7 cellular contexts compared by ENCODE assay signal in the genomic region with DNA sequence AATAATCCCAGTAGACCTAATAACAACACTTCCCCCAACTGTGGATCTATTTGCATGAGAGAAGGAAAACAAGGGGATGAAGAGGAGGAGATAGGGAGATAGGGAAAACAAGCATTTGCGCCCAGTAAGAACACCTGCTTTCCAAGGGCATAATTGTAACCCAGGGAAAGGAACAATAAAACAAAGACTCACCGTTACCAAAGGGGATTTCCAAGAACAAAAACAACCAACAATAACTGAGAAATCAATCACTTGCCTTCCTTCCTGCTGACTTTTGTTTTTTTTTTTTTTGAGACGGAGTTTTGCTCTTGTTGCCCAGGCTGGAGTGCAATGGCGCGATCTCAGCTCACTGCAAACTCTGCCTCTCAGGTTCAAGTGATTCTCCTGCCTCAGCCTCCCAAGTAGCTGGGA. TPM values are rescaled to one million over a fixed set of nuclear protein-coding genes. Genes with fewer than 3 reads are reported as not detected.
DNase-seq lines count a peak whose midpoint lies in the region; ATAC-seq, FAIRE-seq and TF ChIP-seq lines count a peak whose summit lies in the region.
"Not testable (repeated sequence)": the region's sequence is repeated elsewhere in the genome, so short reads cannot be mapped to it uniquely, and the experiment has no call there.

No MANE protein-coding gene starts in this region.

- H3K14ac ChIP-seq in neuronal stem cell (ENCODE audit: low read length), result not testable (repeated sequence)

- peaks cover 31% of the 10 kb centered on the region for H3K4me1 ChIP-seq in MM.1S (ENCODE audit: low read length)
- H3K4me1 ChIP-seq in astrocyte (ENCODE audit: insufficient read depth, low read length); neuronal stem cell (ENCODE audit: control insufficient read depth in 2 of 2, insufficient read depth in 1 of 2, low read depth in 1 of 2, low read length in 2 of 2): not testable (repeated sequence)

- H3K4me2 ChIP-seq in MM.1S (ENCODE audit: low read depth, low read length), result peak overlapping the region; percentile 33; the same call in 1 of the 2 replicates
- H3K4me2 ChIP-seq in astrocyte (ENCODE audit: low read length); neuronal stem cell (ENCODE audit: insufficient read depth, low read length, poor library complexity, severe bottlenecking): not testable (repeated sequence)

- H3K4me3 ChIP-seq in MM.1S (ENCODE audit: low read length); astrocyte (ENCODE audit: insufficient read depth, low read depth, low read length); neuronal stem cell (ENCODE audit: low read length in 2 of 2): not testable (repeated sequence)

- not testable (repeated sequence) for H4K8ac ChIP-seq in neuronal stem cell (ENCODE audit: low read depth, low read length)

- not testable (repeated sequence) for H3K9me2 ChIP-seq in MM.1S (replicated peaks; ENCODE audit: insufficient read depth, low read length)

- not testable (repeated sequence) for H3K79me2 ChIP-seq in MM.1S (ENCODE audit: low read length); astrocyte (ENCODE audit: insufficient read depth, low read length)

- H3K36me3 ChIP-seq in MM.1S (replicated peaks; ENCODE audit: insufficient read depth, low read length); astrocyte (ENCODE audit: insufficient read depth, low read length); neuronal stem cell (replicated peaks in 1 of 2; ENCODE audit: control insufficient read depth in 2 of 2, insufficient read depth in 2 of 2, low read length in 2 of 2): not testable (repeated sequence)

- H3K4ac ChIP-seq in neuronal stem cell (ENCODE audit: low read length), result not testable (repeated sequence)

- not testable (repeated sequence) for H2AK5ac ChIP-seq in neuronal stem cell (ENCODE audit: low read depth, low read length)

- H2BK5ac ChIP-seq in neuronal stem cell (ENCODE audit: low read length), result not testable (repeated sequence)

- not testable (repeated sequence) for TF ChIP-seq CTCF in GM10248 (IDR thresholded peaks at IDR 0.05; ENCODE audit: control extremely low read depth, extremely low read depth, low read depth, missing control alignments); MM.1S (IDR thresholded peaks at IDR 0.05; ENCODE audit: low read length); astrocyte (IDR thresholded peaks at IDR 0.05; ENCODE audit: insufficient read depth, low read depth, low read length)

- not testable (repeated sequence) for H3K36me3 Mint-ChIP-seq in T-helper 17 cell (ENCODE audit: low read depth); activated T-cell treated with anti-CD3 and anti-CD28 coated beads, Interleukin-2, amount 50 U/mL, for 4 hours (ENCODE audit: insufficient read depth); astrocyte (ENCODE audit: low read depth, unreplicated experiment)

- H3K9me3 ChIP-seq in MM.1S (replicated peaks; ENCODE audit: insufficient read depth, low read length); T-helper 17 cell (ENCODE audit: control insufficient read depth, low read length, poor library complexity, severe bottlenecking); astrocyte (ENCODE audit: insufficient read depth, low read depth, low read length); neuronal stem cell (replicated peaks in 1 of 2; ENCODE audit: control insufficient read depth in 2 of 2, insufficient read depth in 1 of 2, low read depth in 1 of 2, low read length in 2 of 2): not testable (repeated sequence)

- H3K9ac ChIP-seq in MM.1S (ENCODE audit: low read length); astrocyte (ENCODE audit: low read length); neuronal stem cell (ENCODE audit: low read depth, low read length, poor library complexity): not testable (repeated sequence)

- CTCF ChIA-PET in GM10248 (lab: Yijun Ruan, JAX), result interaction anchor here (2.8 to 2.9 kb wide), 2 partner anchors 11 to 90 kb away, joined by 12 to 19 read pairs; no protein-coding TSS in a partner anchor

- H2BK120ac ChIP-seq in neuronal stem cell (ENCODE audit: low read depth, low read length), result not testable (repeated sequence)

- FAIRE-seq in astrocyte (lab: Jason Lieb, UNC), result not testable (repeated sequence)

- not testable (repeated sequence) for H4K20me1 ChIP-seq in MM.1S (ENCODE audit: insufficient read depth, low read length); astrocyte (ENCODE audit: insufficient read depth, low read length)

- H3K23ac ChIP-seq in neuronal stem cell (ENCODE audit: low read depth, low read length, poor library complexity), result not testable (repeated sequence)

- H3K27me3 ChIP-seq in MM.1S (replicated peaks; ENCODE audit: insufficient read depth, low read length); astrocyte (ENCODE audit: insufficient read depth, low read length); neuronal stem cell (ENCODE audit: control insufficient read depth in 3 of 3, insufficient read depth in 3 of 3, low read depth in 1 of 3, low read length in 3 of 3): not testable (repeated sequence)

- H3K4me1 Mint-ChIP-seq in T-helper 17 cell (peaks cover 32% of the 10 kb centered on the region), astrocyte (ENCODE audit: low read depth, unreplicated experiment) (peaks cover 20% of the 10 kb centered on the region)
- H3K4me1 Mint-ChIP-seq in activated T-cell treated with anti-CD3 and anti-CD28 coated beads, Interleukin-2, amount 50 U/mL, for 4 hours (ENCODE audit: low read depth), result peaks cover 45% of the 10 kb centered on the region

- H3K4me3 Mint-ChIP-seq in T-helper 17 cell, result peak overlapping the region; percentile 54
- peak overlapping the region; percentile 32 for H3K4me3 Mint-ChIP-seq in activated T-cell treated with anti-CD3 and anti-CD28 coated beads, Interleukin-2, amount 50 U/mL, for 4 hours
- not testable (repeated sequence) for H3K4me3 Mint-ChIP-seq in astrocyte (ENCODE audit: unreplicated experiment)

- H3K18ac ChIP-seq in neuronal stem cell (ENCODE audit: low read length), result not testable (repeated sequence)

- peak; percentile 90 for ATAC-seq in T-helper 17 cell
- peak; percentile 2 to 13 for ATAC-seq in activated T-cell treated with anti-CD3 and anti-CD28 coated beads, Interleukin-2, amount 50 U/mL, for 4 hours

- not testable (repeated sequence) for H3K27me3 Mint-ChIP-seq in T-helper 17 cell; activated T-cell treated with anti-CD3 and anti-CD28 coated beads, Interleukin-2, amount 50 U/mL, for 4 hours (ENCODE audit: low read depth); astrocyte (ENCODE audit: low read depth, unreplicated experiment)

- H2BK15ac ChIP-seq in neuronal stem cell (ENCODE audit: low read length), result not testable (repeated sequence)

- H3K9me3 Mint-ChIP-seq in activated T-cell treated with anti-CD3 and anti-CD28 coated beads, Interleukin-2, amount 50 U/mL, for 4 hours; astrocyte (ENCODE audit: unreplicated experiment): not testable (repeated sequence)

- not testable (repeated sequence) for H3F3A ChIP-seq in MM.1S (ENCODE audit: insufficient read depth, low read length)

- WGBS in neuronal stem cell (ENCODE audit: extremely low coverage in 2 of 2, insufficient read length in 2 of 2, insufficient replicate concordance in 1 of 2), 2 donors, result no CpG with 5 or more reads among the region's 5 CpGs

- H3K27ac Mint-ChIP-seq in T-helper 17 cell, result peak overlapping the region; percentile 98
- H3K27ac Mint-ChIP-seq in astrocyte (ENCODE audit: unreplicated experiment), result peak overlapping the region; percentile 91

- H3K27ac ChIP-seq in MM.1S (ENCODE audit: low read length), result peak overlapping the region; percentile 40; the same call in 1 of the 2 replicates
- H3K27ac ChIP-seq in astrocyte (ENCODE audit: low read depth, low read length); neuronal stem cell (replicated peaks; ENCODE audit: low read length): not testable (repeated sequence)

- not testable (repeated sequence) for H2BK12ac ChIP-seq in neuronal stem cell (ENCODE audit: low read length)

- DNase-seq in GM10248 (ENCODE audit: extremely low spot score) (peak; percentile 37), MM.1S (peak; percentile 51), iPS-NIHi11 (ENCODE audit: low spot score) (peak; percentile 31)
- DNase-seq in T-helper 17 cell; activated T-cell treated with anti-CD3 and anti-CD28 coated beads, Interleukin-2, amount 50 U/mL, for 4 hours; astrocyte (ENCODE audit: low read depth); neuronal stem cell (ENCODE audit: low spot score): not testable (repeated sequence)

- POLR2A ChIA-PET in GM10248 (lab: Yijun Ruan, JAX), result interaction anchor here (0.7 kb wide), 1 partner anchor 92 kb away, joined by 3 read pairs; no protein-coding TSS in a partner anchor

- H2AFZ ChIP-seq in MM.1S (ENCODE audit: low read length) (peak overlapping the region; percentile 55), astrocyte (ENCODE audit: low read depth, low read length) (peak overlapping the region; percentile 37), neuronal stem cell (ENCODE audit: low read length) (peak overlapping the region; percentile 44)

- not testable (repeated sequence) for H4K91ac ChIP-seq in neuronal stem cell (ENCODE audit: low read depth, low read length, poor library complexity)

- not testable (repeated sequence) for H3K79me1 ChIP-seq in neuronal stem cell (ENCODE audit: low read depth, low read length)

RNA-seq across cellular contexts. Expression of gene SH3BP5, which starts 24.3 kb away (rescaled TPM):
- total RNA-seq in T-helper 17 cell (10 to 100 TPM; 50.7 to 78.4 TPM), astrocyte (25.2 and 27.5 TPM in 2 replicates)
- total RNA-seq in activated T-cell treated with anti-CD3 and anti-CD28 coated beads, Interleukin-2, amount 50 U/mL, for 4 hours, result 10 to 100 TPM; 11.1 to 26.1 (median 12.9) TPM
- polyA plus RNA-seq in neuronal stem cell (2013, experiment 1 of 2), result 6.1 TPM
- 6.0 TPM for polyA plus RNA-seq in neuronal stem cell (2013, experiment 2 of 2)
